Comparison of ENCODE assay signal across 10 cellular contexts in genomic region chr18:31799257-31799656, GRCh38. TPM values are rescaled to one million over a fixed set of nuclear protein-coding genes. Genes with fewer than 3 reads are reported as not detected.
"Had no signal": no experiment of that assay in that cellular context is flagged by ENCODE, and none has a peak within 500 bp of the region (broad histone marks: within the 10 kb centered on the region; RNA-seq: fewer than 3 reads in every experiment).

No MANE protein-coding gene starts in this region.

RNA-seq across cellular contexts. Expression of gene SLC25A52, which starts 38.6 kb away (rescaled TPM):
- total RNA-seq: stomach, suprapubic skin, thoracic aorta, tibial nerve, upper lobe of left lung, upper lobe of right lung, uterus, vagina had no signal
- polyA plus RNA-seq: stomach, thymus, urinary bladder had no signal
